ENCODE assay signal across 8 cellular contexts in genomic region chr16:30922960-30923535, GRCh38. TPM values are rescaled to one million over a fixed set of nuclear protein-coding genes. Genes with fewer than 3 reads are reported as not detected.
DNase-seq lines count a peak whose midpoint lies in the region; ATAC-seq and TF ChIP-seq lines count a peak whose summit lies in the region.

No MANE protein-coding gene starts in this region.

- no peaks in the 10 kb centered on the region for H3K36me3 ChIP-seq in smooth muscle cell (ENCODE audit: low read depth)

- under 1% methylated on average over 32 of the region's 33 CpGs for WGBS in smooth muscle cell (ENCODE audit: low lambda C conversion rate)

- H2AFZ ChIP-seq in smooth muscle cell (ENCODE audit: low read depth): peak overlapping the region; percentile 93

- H3K9me3 ChIP-seq in smooth muscle cell (replicated peaks; ENCODE audit: low read depth): no peaks in the 10 kb centered on the region

- peaks cover 10% of the 10 kb centered on the region for H3K4me1 ChIP-seq in smooth muscle cell (ENCODE audit: low read depth)

- H4K20me1 ChIP-seq in smooth muscle cell (ENCODE audit: low read depth): peaks cover 12% of the 10 kb centered on the region

- peak; percentile 99 for DNase-seq in AG09319 (ENCODE audit: extremely low read depth, low read depth)
- peak; percentile 98 to 99 for DNase-seq in NCI-H446 (lab: John Stamatoyannopoulos, UW)
- peak; percentile 94 for DNase-seq in activated CD4-positive, CD25-positive, alpha-beta regulatory T cell treated with anti-CD3 and anti-CD28 coated beads, Interleukin-2, amount 50 U/mL, for 16 hours (ENCODE audit: low read depth, low spot score)
- DNase-seq in central memory CD4-positive, alpha-beta T cell: peak; percentile 96
- DNase-seq in inferior parietal cortex (ENCODE audit: extremely low spot score): peak; percentile 99
- peak; percentile 94 for DNase-seq in smooth muscle cell (lab: John Stamatoyannopoulos, UW; ENCODE audit: unreplicated experiment)

- H3K79me2 ChIP-seq in smooth muscle cell (ENCODE audit: low read depth): peaks cover 3% of the 10 kb centered on the region

- peak overlapping the region; percentile 89 for H3K4me3 ChIP-seq in smooth muscle cell

- H3K4me2 ChIP-seq in smooth muscle cell: peak overlapping the region; percentile 93

- peak overlapping the region; percentile 93 for H3K9ac ChIP-seq in smooth muscle cell (ENCODE audit: low read depth)

- H3K27ac ChIP-seq in smooth muscle cell (ENCODE audit: low read depth): peak overlapping the region; percentile 94

- ATAC-seq in GM19043 (IDR thresholded peaks at IDR 0.05; ENCODE audit: low read depth, unreplicated experiment) (peak; percentile 50), HG03378 (IDR thresholded peaks at IDR 0.05; ENCODE audit: unreplicated experiment) (peak; percentile 64)

- H3K27me3 ChIP-seq in smooth muscle cell (ENCODE audit: low read depth): no peaks in the 10 kb centered on the region

- TF ChIP-seq CTCF in AG09319 (IDR thresholded peaks at IDR 0.05; ENCODE audit: low read depth, low read length) (no peak), smooth muscle cell (IDR thresholded peaks at IDR 0.05; ENCODE audit: borderline replicate concordance, insufficient read depth, poor library complexity, severe bottlenecking) (no peak)

- no peaks in the 10 kb centered on the region for H3F3A ChIP-seq in smooth muscle cell (ENCODE audit: low read depth)

RNA-seq across cellular contexts. Expression of gene FBXL19, which starts 0.3 kb away (rescaled TPM):
- 4.5 and 8.5 TPM in 2 replicates for total RNA-seq in smooth muscle cell
- 1.3 and 1.6 TPM in 2 replicates for polyA plus RNA-seq in smooth muscle cell

RNA-seq across cellular contexts. Expression of gene ORAI3, which starts 25.8 kb away (rescaled TPM):
- total RNA-seq in smooth muscle cell: 33.7 and 34.9 TPM in 2 replicates
- polyA plus RNA-seq in smooth muscle cell: 39.4 and 44.0 TPM in 2 replicates

RNA-seq across cellular contexts. Expression of gene CTF1, which starts 26.6 kb away (rescaled TPM):
- total RNA-seq in smooth muscle cell: 0.76 and 1.7 TPM in 2 replicates
- polyA plus RNA-seq in smooth muscle cell: 8.1 and 8.2 TPM in 2 replicates

RNA-seq across cellular contexts. Expression of gene BCL7C, which starts 29.2 kb away (rescaled TPM):
- 27.8 and 34.2 TPM in 2 replicates for total RNA-seq in smooth muscle cell
- 68.1 and 76.1 TPM in 2 replicates for polyA plus RNA-seq in smooth muscle cell

RNA-seq across cellular contexts. Expression of gene SETD1A, which starts 34.5 kb away (rescaled TPM):
- 1.9 and 2.9 TPM in 2 replicates for total RNA-seq in smooth muscle cell
- polyA plus RNA-seq in smooth muscle cell: 1.2 and 3.3 TPM in 2 replicates

Comparison
In these comparisons a context has a peak if more than half of its experiments do, and no peak if none do; other contexts are left out.
1. Peak in every context shown above with its lines: DNase-seq, ATAC-seq, H3K4me3 ChIP-seq and H3K27ac ChIP-seq.